19 cellular contexts compared by ENCODE assay signal in genomic region chr2:168679741-168680140, GRCh38.
"Had no signal": no experiment of that assay in that cellular context is flagged by ENCODE, and none has a peak within 500 bp of the region (broad histone marks: within the 10 kb centered on the region; RNA-seq: fewer than 3 reads in every experiment).

No MANE protein-coding gene starts in this region.

- H3K36me3 Mint-ChIP-seq: WTC11 had no signal

- H3K27me3 Mint-ChIP-seq: activated naive CD4-positive, alpha-beta T cell treated with anti-CD3 and anti-CD28 coated beads, Interleukin-2, amount 50 U/mL, for 24 hours; activated T-cell treated with anti-CD3 and anti-CD28 coated beads, Interleukin-2, amount 50 U/mL, for 24 hours; brain; central memory CD8-positive, alpha-beta T cell had no signal

- H3K27ac ChIP-seq: PC-9 had no signal

- H3K4me3 Mint-ChIP-seq: activated CD8-positive, alpha-beta T cell treated with anti-CD3 and anti-CD28 coated beads, Interleukin-2, amount 10 ng/mL, durations not matched to agents 7 days and 5 days; activated naive CD4-positive, alpha-beta T cell treated with anti-CD3 and anti-CD28 coated beads, Interleukin-2, amount 50 U/mL, for 24 hours; activated T-cell treated with anti-CD3 and anti-CD28 coated beads, Interleukin-2, amount 50 U/mL, for 24 hours; activated T-helper 1 cell treated with anti-CD3 and anti-CD28 coated beads, Interleukin-12 subunit alpha, Interleukin-12 subunit beta, Interleukin-2, Interleukin-4 antibody, amounts not matched to agents 30 ng/mL and 10 ng/mL and 1 ng/mL, durations not matched to agents 14 hours and 24 hours and 36 hours; brain; central memory CD8-positive, alpha-beta T cell; T-helper 1 cell treated with Interleukin-12 subunit alpha and Interleukin-12 subunit beta and Interleukin-4 antibody, amounts not matched to agents 30 μg/mL and 1 μg/mL, for 36 hours; WTC11 had no signal

- H3K9me3 Mint-ChIP-seq: activated naive CD4-positive, alpha-beta T cell treated with anti-CD3 and anti-CD28 coated beads, Interleukin-2, amount 50 U/mL, for 24 hours; activated T-cell treated with anti-CD3 and anti-CD28 coated beads, Interleukin-2, amount 50 U/mL, for 24 hours; activated T-helper 1 cell treated with anti-CD3 and anti-CD28 coated beads, Interleukin-12 subunit alpha, Interleukin-12 subunit beta, Interleukin-2, Interleukin-4 antibody, amounts not matched to agents 30 ng/mL and 10 ng/mL and 1 ng/mL, durations not matched to agents 14 hours and 24 hours and 36 hours; central memory CD8-positive, alpha-beta T cell; T-helper 1 cell treated with Interleukin-12 subunit alpha and Interleukin-12 subunit beta and Interleukin-4 antibody, amounts not matched to agents 30 μg/mL and 1 μg/mL, for 36 hours; WTC11 had no signal

- DNase-seq: activated CD4-positive, alpha-beta T cell treated with anti-CD3 and anti-CD28 coated beads for 48 hours; activated CD4-positive, alpha-beta T cell treated with anti-CD3 and anti-CD28 coated beads, Interleukin-2, amount 50 U/mL, for 4 hours; activated CD4-positive, CD25-positive, alpha-beta regulatory T cell treated with anti-CD3 and anti-CD28 coated beads, Interleukin-2, amount 50 U/mL, for 72 hours; activated CD8-positive, alpha-beta T cell treated with anti-CD3 and anti-CD28 coated beads, Interleukin-2, amount 10 ng/mL, durations not matched to agents 7 days and 5 days; activated effector memory CD4-positive, alpha-beta T cell treated with Interleukin-2 at 50 U/mL for 16 hours; activated naive CD4-positive, alpha-beta T cell; activated T-cell treated with anti-CD3 and anti-CD28 coated beads, Interleukin-2, amount 50 U/mL, for 24 hours; amygdala; NCI-H1092; NCI-H1417; NCI-H2029 treated with DMSO at 0.1 percent for 48 hours; PC-9; SHP77 treated with DMSO at 0.1 percent for 48 hours had no signal

- ATAC-seq: activated CD8-positive, alpha-beta T cell treated with anti-CD3 and anti-CD28 coated beads, Interleukin-2, amount 10 ng/mL, durations not matched to agents 7 days and 5 days; WTC11 had no signal

- H3K27ac Mint-ChIP-seq: activated CD8-positive, alpha-beta T cell treated with anti-CD3 and anti-CD28 coated beads, Interleukin-2, amount 10 ng/mL, durations not matched to agents 7 days and 5 days; activated naive CD4-positive, alpha-beta T cell treated with anti-CD3 and anti-CD28 coated beads, Interleukin-2, amount 50 U/mL, for 24 hours; activated T-cell treated with anti-CD3 and anti-CD28 coated beads, Interleukin-2, amount 50 U/mL, for 24 hours; activated T-helper 1 cell treated with anti-CD3 and anti-CD28 coated beads, Interleukin-12 subunit alpha, Interleukin-12 subunit beta, Interleukin-2, Interleukin-4 antibody, amounts not matched to agents 30 ng/mL and 10 ng/mL and 1 ng/mL, durations not matched to agents 14 hours and 24 hours and 36 hours; T-helper 1 cell treated with Interleukin-12 subunit alpha and Interleukin-12 subunit beta and Interleukin-4 antibody, amounts not matched to agents 30 μg/mL and 1 μg/mL, for 36 hours; WTC11 had no signal

- H3K4me1 Mint-ChIP-seq: central memory CD8-positive, alpha-beta T cell had no signal

- H3K4me3 ChIP-seq: PC-9 had no signal
